11 cellular contexts compared by ENCODE assay signal in genomic region chr3:195893121-195893449, GRCh38. TPM values are rescaled to one million over a fixed set of nuclear protein-coding genes. Genes with fewer than 3 reads are reported as not detected.
DNase-seq lines count a peak whose midpoint lies in the region; ATAC-seq and TF ChIP-seq lines count a peak whose summit lies in the region.
"Had no signal": no experiment of that assay in that cellular context is flagged by ENCODE, and none has a peak within 500 bp of the region (broad histone marks: within the 10 kb centered on the region; RNA-seq: fewer than 3 reads in every experiment).

No MANE protein-coding gene starts in this region.

- H3K27me3 ChIP-seq in BLaER1, result no peaks in the 10 kb centered on the region
- no peaks in the 10 kb centered on the region for H3K27me3 ChIP-seq in psoas muscle (ENCODE audit: insufficient read depth in 3 of 3, low read length in 2 of 3)

- H3K36me3 ChIP-seq in BLaER1 (peaks cover 4% of the 10 kb centered on the region), psoas muscle (ENCODE audit: insufficient read depth in 1 of 2, low read depth in 1 of 2) (no peaks in the 10 kb centered on the region)

- 8 to 10% (median 9%) methylated on average over 8 of the region's 8 CpGs for WGBS in psoas muscle, 3 donors

- DNase-seq in Right ventricle myocardium superior (peak; percentile 85), psoas muscle (peak; percentile 64 to 87), retina (no peak), COLO829 (ENCODE audit: low spot score) (no peak)
- DNase-seq: CD8-positive, alpha-beta memory T cell; natural killer cell had no signal

- TF ChIP-seq CTCF in psoas muscle (IDR thresholded peaks at IDR 0.05), result no peak

- intact Hi-C loops in Right ventricle myocardium superior (cut with DNase I) (no loop called here), psoas muscle (cut with DNase I) (no loop called here)

- H3K27ac ChIP-seq in BLaER1, result peak overlapping the region; percentile 91
- H3K27ac ChIP-seq in psoas muscle, result peak overlapping the region; percentile 91

- H3K4me2 ChIP-seq in BLaER1, result peak overlapping the region; percentile 99

- no peaks in the 10 kb centered on the region for H3K9me3 ChIP-seq in BLaER1
- no peaks in the 10 kb centered on the region for H3K9me3 ChIP-seq in psoas muscle

- peak overlapping the region; percentile 76 for H3K9ac ChIP-seq in BLaER1

- H3K4me1 ChIP-seq in BLaER1 (peaks cover 92% of the 10 kb centered on the region), psoas muscle (peaks cover 83% of the 10 kb centered on the region)

- peaks cover 60% of the 10 kb centered on the region for H4K20me1 ChIP-seq in BLaER1

- ATAC-seq in SK-N-SH treated with all-trans-retinoic acid at 6 μM for 48 hours (peak; percentile 0; the same call in 1 of the 3 replicates), Right ventricle myocardium superior (ENCODE audit: poor library complexity) (peak; percentile 58), psoas muscle (peak; percentile 11 to 43 (median 32)), GM19467 (IDR thresholded peaks at IDR 0.05; ENCODE audit: unreplicated experiment) (no peak), GM18502 (IDR thresholded peaks at IDR 0.05; ENCODE audit: poor library complexity, unreplicated experiment) (no peak)
- ATAC-seq: natural killer cell, Panc1 had no signal

- peak overlapping the region; percentile 57 for H3K4me3 ChIP-seq in BLaER1
- peak overlapping the region; percentile 53 for H3K4me3 ChIP-seq in psoas muscle

TF ChIP-seq in SK-N-SH treated with all-trans-retinoic acid at 6 μM for 48 hours, 23 proteins besides CTCF, POLR2A, EP300 and RAD21:
- TF ChIP-seq POU6F1 (CRISPR knock-in tag; IDR thresholded peaks at IDR 0.05; ENCODE audit: borderline replicate concordance, low read depth), result no peak

RNA-seq across cellular contexts. Expression of gene TNK2, which starts 15.3 kb away (rescaled TPM):
- total RNA-seq in Right ventricle myocardium superior (26.7 TPM), psoas muscle (100 to 1,000 TPM in 1 of 4 donors, 10 to 100 TPM in 3; 41.7 to 322 (median 77.6) TPM)
- 10 to 100 TPM; 37.1 to 67.1 (median 52.2) TPM for polyA plus RNA-seq in psoas muscle

Comparison
In these comparisons a context has a peak if more than half of its experiments do, and no peak if none do; other contexts are left out.
1. ATAC-seq: peak in SK-N-SH treated with all-trans-retinoic acid at 6 μM for 48 hours (single experiment), Right ventricle myocardium superior (single experiment) and psoas muscle (4 of 4); none in GM19467 (single experiment) and GM18502 (single experiment).
2. DNase-seq: peak in Right ventricle myocardium superior (single experiment) and psoas muscle (2 of 2); none in retina (single experiment) and COLO829 (single experiment).